Comparison of ENCODE assay signal across 8 cellular contexts in the genomic region with DNA sequence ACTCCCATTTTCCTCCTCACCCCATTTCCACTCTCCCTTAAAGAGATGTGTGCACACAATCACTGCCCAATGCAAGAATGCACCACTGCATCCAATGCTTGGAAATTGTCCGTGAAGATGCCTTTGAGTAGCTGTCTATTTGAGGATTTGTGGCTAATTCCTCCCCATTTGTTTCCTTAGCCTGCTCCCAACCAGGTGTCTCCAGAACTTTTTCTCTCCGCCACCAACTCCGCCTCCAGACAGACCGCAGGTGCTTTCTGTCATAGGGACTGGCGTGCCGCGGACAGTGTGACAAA. TPM values are rescaled to one million over a fixed set of nuclear protein-coding genes. Genes with fewer than 3 reads are reported as not detected.
DNase-seq lines count a peak whose midpoint lies in the region; ATAC-seq, FAIRE-seq and TF ChIP-seq lines count a peak whose summit lies in the region.

No MANE protein-coding gene starts in this region.

- TF ChIP-seq CTCF in GM12878 (IDR thresholded peaks at IDR 0.05 in 2 of 3, conservative IDR thresholded peaks at IDR 0.05 in 1 of 3; ENCODE audit: control insufficient read depth in 2 of 3, extremely low read depth in 1 of 3, insufficient read depth in 1 of 3, low read depth in 3 of 3, low read length in 3 of 3) (no peak), GM13976 (IDR thresholded peaks at IDR 0.05; ENCODE audit: borderline replicate concordance, control extremely low read depth, extremely low read depth, insufficient read depth, missing control alignments) (no peak)

- no peaks in the 10 kb centered on the region for H4K20me1 ChIP-seq in GM12878 (ENCODE audit: control insufficient read depth, insufficient read depth)

- H2AFZ ChIP-seq in GM12878 (ENCODE audit: control insufficient read depth, low read depth, low read length) = peak overlapping the region; percentile 82

- DNase-seq in DMS53 (lab: John Stamatoyannopoulos, UW) = peak; percentile 61
- DNase-seq in DMS53 treated with DMSO at 0.1 percent for 48 hours (lab: John Stamatoyannopoulos, UW; ENCODE audit: unreplicated experiment) = no peak
- DNase-seq in GM12878 (ENCODE audit: low read depth, low spot score) = no peak
- no peak for DNase-seq in GM13976 (ENCODE audit: low spot score)
- no peak for DNase-seq in NCI-H128 (lab: John Stamatoyannopoulos, UW; ENCODE audit: unreplicated experiment)
- DNase-seq in NCI-H82 (lab: John Stamatoyannopoulos, UW) = no peak

- RAD21 ChIA-PET in GM12878 (lab: Charles Lee; ENCODE audit: unreplicated experiment) = interaction anchor here (1.0 to 1.3 kb wide), 2 partner anchors 64 to 218 kb away, joined by 3 read pairs; no protein-coding TSS in a partner anchor

- in situ Hi-C loops in GM12878 (cut with MboI) = no loop called here
- in situ Hi-C loops in GM13976 (cut with MboI; ENCODE audit: low sequenced_read_pairs, unreplicated experiment) = no loop called here

- TF ChIP-seq RAD21 in GM12878 (IDR thresholded peaks at IDR 0.05; ENCODE audit: insufficient read depth, low read depth, low read length) = no peak

- SMC1A ChIA-PET in GM12878 (lab: Charles Lee; ENCODE audit: uncharacterized antibody, unreplicated experiment) = interaction anchor here (0.9 to 8.4 kb wide), 4 partner anchors 12 to 301 kb away, joined by 3 to 94 read pairs (median 3); no protein-coding TSS in a partner anchor

- BruUV-seq in GM12878 (replicated peaks; lab: Mats Ljungman, UMichigan) = TSS peak; percentile 75

- WGBS in GM12878 (ENCODE audit: insufficient coverage, insufficient replicate concordance, low lambda C conversion rate, missing lambda C conversion rate) = 2% methylated on average over 7 of the region's 7 CpGs
- WGBS in mesodermal cell (ENCODE audit: insufficient coverage in 2 of 2), 2 experiments = 20% methylated on average over 1 of the region's 7 CpGs; no CpG with 5 or more reads in 1 of the 2 experiments

- H3K4me3 ChIP-seq in GM12878 (peak overlapping the region; percentile 80; the same call in 1 of the 2 replicates), mesodermal cell (ENCODE audit: extremely low read depth, insufficient read depth, low read length, poor library complexity, severe bottlenecking) (peak overlapping the region; percentile 94)

- intact Hi-C loops in GM12878 (cut with micrococcal nuclease; ENCODE audit: unreplicated experiment) = loop anchor here (2.0 to 10.0 kb wide), 4 partner anchors 123 to 1172 kb away; a partner anchor contains a TSS

- H3K4me1 ChIP-seq in GM12878 (ENCODE audit: control insufficient read depth, insufficient read depth, low read length) (peaks cover 12% of the 10 kb centered on the region), mesodermal cell (ENCODE audit: control insufficient read depth, insufficient read depth, low read length, poor library complexity, severe bottlenecking) (peaks cover 8% of the 10 kb centered on the region)

- H3K9me3 ChIP-seq in GM12878 (replicated peaks; ENCODE audit: control insufficient read depth, insufficient read depth, low read length) (no peaks in the 10 kb centered on the region), mesodermal cell (ENCODE audit: control insufficient read depth, low read length) (no peaks in the 10 kb centered on the region)

- H3K4me2 ChIP-seq in GM12878 (ENCODE audit: control insufficient read depth, insufficient read depth) = peak overlapping the region; percentile 98

- H3K36me3 ChIP-seq in GM12878 (ENCODE audit: control insufficient read depth in 2 of 2, insufficient read depth in 2 of 2, low read length in 1 of 2) (no peaks in the 10 kb centered on the region), mesodermal cell (ENCODE audit: control insufficient read depth, insufficient read depth, low read length) (no peaks in the 10 kb centered on the region)

- no peak for TF ChIP-seq EP300 in GM12878 (IDR thresholded peaks at IDR 0.05; ENCODE audit: borderline replicate concordance in 1 of 2, control insufficient read depth in 1 of 2, low read depth in 2 of 2, low read length in 2 of 2)

- peak overlapping the region; percentile 91 for H3K27ac ChIP-seq in GM12878 (ENCODE audit: control insufficient read depth, insufficient read depth)
- H3K27ac ChIP-seq in mesodermal cell (ENCODE audit: low read depth, low read length, severe bottlenecking) = peak overlapping the region; percentile 74

- H3K27me3 ChIP-seq in GM12878 (replicated peaks in 1 of 2; ENCODE audit: control insufficient read depth in 2 of 2, insufficient read depth in 2 of 2, low read length in 1 of 2) = no peaks in the 10 kb centered on the region

- no peak for FAIRE-seq in GM12878 (lab: Jason Lieb, UNC)

- H3K79me2 ChIP-seq in GM12878 (ENCODE audit: control insufficient read depth, insufficient read depth, low read length) = peaks cover 53% of the 10 kb centered on the region

- TF ChIP-seq POLR2A in GM12878 (IDR thresholded peaks at IDR 0.05; ENCODE audit: low read depth, low read length) = no peak

- CTCF ChIA-PET in GM12878 (lab: Yijun Ruan, JAX) = interaction anchor here (0.5 to 7.6 kb wide), 5 partner anchors 63 to 876 kb away, joined by 3 to 97 read pairs (median 4); no protein-coding TSS in a partner anchor

- POLR2A ChIA-PET in GM12878 (lab: Charles Lee) = interaction anchor here (0.6 to 1.1 kb wide), 2 partner anchors 19 to 112 kb away, joined by 3 to 7 read pairs; no protein-coding TSS in a partner anchor

- peak overlapping the region; percentile 90 for H3K9ac ChIP-seq in GM12878 (ENCODE audit: control insufficient read depth, insufficient read depth, low read length)

- ATAC-seq in HG03280 (IDR thresholded peaks at IDR 0.05; ENCODE audit: unreplicated experiment) = peak; percentile 2
- ATAC-seq in GM12878 = peak; percentile 7

TF ChIP-seq in GM12878, 131 proteins besides CTCF, POLR2A, EP300 and RAD21:
- TF ChIP-seq CHD2 (IDR thresholded peaks at IDR 0.05; ENCODE audit: borderline replicate concordance, low read depth, low read length) (no peak), RBBP5 (conservative IDR thresholded peaks at IDR 0.05) (no peak), ZNF622 (IDR thresholded peaks at IDR 0.05) (no peak), CBX5 (IDR thresholded peaks at IDR 0.05; ENCODE audit: low read depth) (no peak), NFIC (IDR thresholded peaks at IDR 0.05; ENCODE audit: low read depth, low read length) (no peak)
- TF ChIP-seq, protein P1, sequence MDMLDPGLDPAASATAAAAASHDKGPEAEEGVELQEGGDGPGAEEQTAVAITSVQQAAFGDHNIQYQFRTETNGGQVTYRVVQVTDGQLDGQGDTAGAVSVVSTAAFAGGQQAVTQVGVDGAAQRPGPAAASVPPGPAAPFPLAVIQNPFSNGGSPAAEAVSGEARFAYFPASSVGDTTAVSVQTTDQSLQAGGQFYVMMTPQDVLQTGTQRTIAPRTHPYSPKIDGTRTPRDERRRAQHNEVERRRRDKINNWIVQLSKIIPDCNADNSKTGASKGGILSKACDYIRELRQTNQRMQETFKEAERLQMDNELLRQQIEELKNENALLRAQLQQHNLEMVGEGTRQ (IDR thresholded peaks at IDR 0.05; ENCODE audit: borderline replicate concordance, low read depth, low read length) = no peak
- TF ChIP-seq, protein P2, sequence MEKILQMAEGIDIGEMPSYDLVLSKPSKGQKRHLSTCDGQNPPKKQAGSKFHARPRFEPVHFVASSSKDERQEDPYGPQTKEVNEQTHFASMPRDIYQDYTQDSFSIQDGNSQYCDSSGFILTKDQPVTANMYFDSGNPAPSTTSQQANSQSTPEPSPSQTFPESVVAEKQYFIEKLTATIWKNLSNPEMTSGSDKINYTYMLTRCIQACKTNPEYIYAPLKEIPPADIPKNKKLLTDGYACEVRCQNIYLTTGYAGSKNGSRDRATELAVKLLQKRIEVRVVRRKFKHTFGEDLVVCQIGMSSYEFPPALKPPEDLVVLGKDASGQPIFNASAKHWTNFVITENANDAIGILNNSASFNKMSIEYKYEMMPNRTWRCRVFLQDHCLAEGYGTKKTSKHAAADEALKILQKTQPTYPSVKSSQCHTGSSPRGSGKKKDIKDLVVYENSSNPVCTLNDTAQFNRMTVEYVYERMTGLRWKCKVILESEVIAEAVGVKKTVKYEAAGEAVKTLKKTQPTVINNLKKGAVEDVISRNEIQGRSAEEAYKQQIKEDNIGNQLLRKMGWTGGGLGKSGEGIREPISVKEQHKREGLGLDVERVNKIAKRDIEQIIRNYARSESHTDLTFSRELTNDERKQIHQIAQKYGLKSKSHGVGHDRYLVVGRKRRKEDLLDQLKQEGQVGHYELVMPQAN (conservative IDR thresholded peaks at IDR 0.05) = no peak

RNA-seq across cellular contexts. Expression of a gene that starts 0.5 kb away (rescaled TPM):
- 49.7 and 55.0 TPM in 2 replicates for total RNA-seq in GM12878 (2013; cell fraction: nucleolus; rRNA removed)
- 89.3 and 113 TPM in 2 replicates for total RNA-seq in GM12878 (2014; rRNA removed)
- 96.5 and 99.3 TPM in 2 replicates for total RNA-seq in GM12878 (2014; rRNA removed; fragmentation: Illumina TruSeq; extraction: Trizol)
- total RNA-seq in GM12878 (2021) = 75.0 and 77.2 TPM in 2 replicates
- polyA plus RNA-seq in GM12878 (2011; ENCODE audit: low read depth) = 29.1 TPM
- polyA plus RNA-seq in GM12878 (2011; rRNA removed) = 75.1 and 98.9 TPM in 2 replicates
- 28.8 and 35.5 TPM in 2 replicates for polyA plus RNA-seq in GM12878 (2011; cell fraction: cytosol; rRNA removed)
- 32.7 and 35.4 TPM in 2 replicates for polyA plus RNA-seq in GM12878 (2011; cell fraction: nucleus; rRNA removed)
- 41.6 and 48.4 TPM in 2 replicates for polyA plus RNA-seq in GM12878 (2012)
- polyA plus RNA-seq in GM12878 (2014; fragmentation: Illumina TruSeq; extraction: Trizol) = 81.2 and 95.6 TPM in 2 replicates
- 10 to 100 TPM; 34.6 to 42.5 TPM for polyA plus RNA-seq in GM12878 (2014; fragmentation: Nextera tagmentation; extraction: Ambion mirVana)
- polyA plus RNA-seq in GM12878 (2014; rRNA removed) = 51.8 and 62.9 TPM in 2 replicates
- polyA plus RNA-seq in GM12878 (2016; fragmentation: Nextera tagmentation; extraction: Ambion mirVana) = 100 to 1,000 TPM; 122 to 128 TPM
- polyA minus RNA-seq in GM12878 (2011; rRNA and poly(A)+ RNA removed) = 51.3 and 62.7 TPM in 2 replicates
- 37.8 and 67.8 TPM in 2 replicates for polyA minus RNA-seq in GM12878 (2011; cell fraction: cytosol; rRNA and poly(A)+ RNA removed)
- 17.5 and 30.4 TPM in 2 replicates for polyA minus RNA-seq in GM12878 (2011; cell fraction: nucleus; rRNA and poly(A)+ RNA removed)
- 101 TPM for polyA plus RNA-seq in mesodermal cell (2013, experiment 1 of 2)
- 101 TPM for polyA plus RNA-seq in mesodermal cell (2013, experiment 2 of 2)
